In genomic region chr11:70863186-70863585, GRCh38 we compare ENCODE assay signal across 27 cellular contexts.
"Had no signal": no experiment of that assay in that cellular context is flagged by ENCODE, and none has a peak within 500 bp of the region (broad histone marks: within the 10 kb centered on the region; RNA-seq: fewer than 3 reads in every experiment).

No MANE protein-coding gene starts in this region.

- H3K4me1 ChIP-seq: stomach, suprapubic skin, testis, thyroid gland, tibial artery, tibial nerve, transverse colon, upper lobe of left lung, upper lobe of right lung, uterus, vagina had no signal

- ATAC-seq: stimulated activated effector memory CD8-positive, alpha-beta T cell treated with anti-CD3 and anti-CD28 coated beads, Interleukin-12 subunit alpha, Interleukin-12 subunit beta, amount 100 ng/mL, for 72 hours; stimulated activated memory B cell treated with anti-CD40 and anti-IgM and Interleukin-4, amounts not matched to agents 10 μg/mL and 1 μg/mL and 100 μg/mL, for 72 hours; stimulated activated naive B cell treated with anti-CD40 and anti-IgM and Interleukin-4, amounts not matched to agents 10 μg/mL and 1 μg/mL and 100 μg/mL, for 72 hours; stimulated activated naive CD8-positive, alpha-beta T cell treated with anti-CD3 and anti-CD28 coated beads, Interleukin-15, amount 100 ng/mL, for 72 hours; stimulated activated naive CD8-positive, alpha-beta T cell treated with anti-CD3 and anti-CD28 coated beads, Interleukin-15, Interleukin-2, amounts not matched to agents 100 U/mL and 50 U/mL, for 24 hours; upper lobe of right lung had no signal

- H3K9me3 ChIP-seq: stomach, suprapubic skin, testis, thoracic aorta, thyroid gland, tibial artery, tibial nerve, transverse colon, upper lobe of left lung, upper lobe of right lung, uterus, vagina had no signal

- DNase-seq: stimulated activated CD4-positive, alpha-beta T cell treated with anti-CD3 and anti-CD28 coated beads, Interleukin-2, amount 100 ng/mL, for 48 hours; stimulated activated CD4-positive, alpha-beta T cell treated with anti-CD3 and anti-CD28 coated beads, Interleukin-4, amount 100 ng/mL, for 1 hour; stimulated activated CD4-positive, alpha-beta T cell treated with anti-CD3 and anti-CD28 coated beads, Interleukin-4, amount 100 ng/mL, for 24 hours; stimulated activated CD4-positive, alpha-beta T cell treated with anti-CD3 and anti-CD28 coated beads, Interleukin-4, amount 100 ng/mL, for 4 hours; stimulated activated CD8-positive, alpha-beta memory T cell treated with anti-CD3 and anti-CD28 coated beads, Interleukin-4, amount 100 ng/mL, for 48 hours; stimulated activated naive B cell treated with anti-CD40 and anti-IgM and Interleukin-4, amounts not matched to agents 10 μg/mL and 1 μg/mL and 100 μg/mL, for 72 hours; stimulated activated naive CD4-positive, alpha-beta T cell; stimulated activated naive CD4-positive, alpha-beta T cell treated with Interleukin-2 at 50 U/mL for 16 hours; stimulated activated naive CD8-positive, alpha-beta T cell treated with anti-CD3 and anti-CD28 coated beads, Interleukin-15, amount 100 ng/mL, for 72 hours; stimulated activated naive CD8-positive, alpha-beta T cell treated with anti-CD3 and anti-CD28 coated beads, Interleukin-15, Interleukin-2, amounts not matched to agents 100 U/mL and 50 U/mL, for 24 hours; stomach; substantia nigra; testis; thyroid gland; tibial artery; transverse colon; trophoblast cell; upper lobe of left lung; upper lobe of right lung; uterus had no signal

- H3K36me3 ChIP-seq: stomach, suprapubic skin, thoracic aorta, thyroid gland, tibial artery, tibial nerve, transverse colon, upper lobe of left lung, upper lobe of right lung, uterus, vagina had no signal

- H3K4me3 ChIP-seq: stomach, suprapubic skin, testis, thoracic aorta, thyroid gland, tibial artery, tibial nerve, transverse colon, upper lobe of left lung, upper lobe of right lung, uterus, vagina had no signal

- H3K27ac ChIP-seq: stomach, suprapubic skin, testis, thoracic aorta, thyroid gland, tibial artery, tibial nerve, transverse colon, upper lobe of left lung, upper lobe of right lung, uterus, vagina had no signal

- FAIRE-seq: urothelium cell line had no signal

- H3K27me3 ChIP-seq: stomach, testis, thyroid gland, tibial nerve, transverse colon, upper lobe of left lung, upper lobe of right lung, uterus, vagina had no signal
